Comparison of ENCODE assay signal across 7 cellular contexts in the genomic region with DNA sequence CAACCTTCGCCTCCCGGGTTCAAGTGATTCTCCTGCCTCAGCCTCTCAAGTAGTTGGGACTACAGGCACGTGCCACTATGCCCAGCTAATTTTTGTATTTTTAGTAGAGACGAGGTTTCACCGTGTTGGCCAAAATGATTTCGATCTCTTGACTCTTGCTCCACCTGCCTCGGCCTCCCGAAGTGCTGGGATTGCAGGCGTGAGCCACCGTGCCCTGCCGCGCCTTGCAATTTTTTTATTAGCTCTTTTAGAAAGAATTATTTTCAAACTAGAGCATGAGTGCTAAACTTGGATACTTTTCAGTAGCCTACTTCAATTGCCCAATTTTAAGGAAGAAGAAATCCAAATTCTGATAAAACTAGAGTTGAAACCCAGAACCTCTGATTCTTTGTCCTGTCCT. TPM values are rescaled to one million over a fixed set of nuclear protein-coding genes. Genes with fewer than 3 reads are reported as not detected.
DNase-seq lines count a peak whose midpoint lies in the region; ATAC-seq, FAIRE-seq and TF ChIP-seq lines count a peak whose summit lies in the region.
"Not testable (repeated sequence)": the region's sequence is repeated elsewhere in the genome, so short reads cannot be mapped to it uniquely, and the experiment has no call there.

No MANE protein-coding gene starts in this region.

- CTCF ChIA-PET in CD4-positive, alpha-beta memory T cell (lab: Charles Lee; ENCODE audit: partially characterized antibody) = interaction anchor here (0.7 to 2.3 kb wide), 2 partner anchors 9 to 649 kb away, joined by 5 to 6 read pairs; no protein-coding TSS in a partner anchor
- CTCF ChIA-PET in IMR-90 (lab: Yijun Ruan, JAX); PC-9 (lab: Charles Lee); HepG2 (lab: Yijun Ruan, JAX; ENCODE audit: low intra/inter-chr PET ratio, low total read pairs): not testable (repeated sequence)

- H3K9me1 ChIP-seq in IMR-90 (ENCODE audit: insufficient read depth, low read length) = not testable (repeated sequence)

- H4K5ac ChIP-seq in IMR-90 (ENCODE audit: low read depth, low read length) = not testable (repeated sequence)

- not testable (repeated sequence) for H3K14ac ChIP-seq in IMR-90 (replicated peaks; ENCODE audit: low read depth, low read length)

- not testable (repeated sequence) for H2BK15ac ChIP-seq in IMR-90 (ENCODE audit: low read depth, low read length)

- H3K56ac ChIP-seq in IMR-90 (ENCODE audit: extremely low read depth, insufficient read depth, low read length) = not testable (repeated sequence)

- DNase-seq in CD4-positive, alpha-beta memory T cell; IMR-90; PC-9; HepG2 (ENCODE audit: low spot score); neural crest cell (ENCODE audit: low read depth, low spot score): not testable (repeated sequence)

- H3K4me2 ChIP-seq in IMR-90 (ENCODE audit: low read depth, low read length); PC-9; HepG2 (ENCODE audit: low read depth, low read length): not testable (repeated sequence)

- H3K9me2 ChIP-seq in PC-9 (ENCODE audit: insufficient read depth) = not testable (repeated sequence)

- H4K91ac ChIP-seq in IMR-90 (ENCODE audit: insufficient read depth, low read depth, low read length) = not testable (repeated sequence)

- not testable (repeated sequence) for H4K8ac ChIP-seq in IMR-90 (ENCODE audit: low read depth in 2 of 2, low read length in 2 of 2)

- H3K79me2 ChIP-seq in PC-9 (ENCODE audit: low read depth) (peaks cover 75% of the 10 kb centered on the region), HepG2 (ENCODE audit: insufficient read depth, low read length) (peaks cover 73% of the 10 kb centered on the region)

- intact Hi-C loops in CD4-positive, alpha-beta memory T cell (cut with micrococcal nuclease) = loop anchor here (5.0 kb wide), 1 partner anchor 940 kb away; the partner anchor contains the start of gene MMADHC
- intact Hi-C loops in IMR-90 (cut with micrococcal nuclease) = loop anchor here (5.0 to 10.0 kb wide), 4 partner anchors 135 to 917 kb away; partner anchors contain the start of gene KIF5C
- intact Hi-C loops in PC-9 (cut with micrococcal nuclease; ENCODE audit: unreplicated experiment) = loop anchor here (10.0 kb wide), 3 partner anchors 227 to 623 kb away; partner anchors contain the start of genes KIF5C, MBD5 and ORC4
- intact Hi-C loops in HepG2 (cut with micrococcal nuclease; ENCODE audit: unreplicated experiment) = loop anchor here (10.0 kb wide), 2 partner anchors 803 to 937 kb away; partner anchors contain the start of genes ACVR2A and MMADHC

- TF ChIP-seq EP300 in HepG2 (IDR thresholded peaks at IDR 0.05; ENCODE audit: low read depth in 2 of 2, low read length in 2 of 2); HepG2 (CRISPR knock-in tag; IDR thresholded peaks at IDR 0.05; ENCODE audit: borderline replicate concordance): not testable (repeated sequence)

- not testable (repeated sequence) for H2AFZ ChIP-seq in IMR-90 (replicated peaks; ENCODE audit: low read length, poor library complexity); PC-9; HepG2 (ENCODE audit: low read length)

- not testable (repeated sequence) for H3K27ac ChIP-seq in CD4-positive, alpha-beta memory T cell (ENCODE audit: low read depth, low read length); IMR-90 (ENCODE audit: insufficient read depth, low read length); PC-9; HepG2 (ENCODE audit: extremely low read length, insufficient read depth, low read length)

- in situ Hi-C loops in IMR-90 (cut with MboI; ENCODE audit: low sequenced_read_pairs) = loop anchor here (25.0 kb wide), 2 partner anchors 315 to 665 kb away; no protein-coding TSS in a partner anchor
- in situ Hi-C loops in HepG2 (cut with HindIII; ENCODE audit: extremely low pct_ligation_motif_present, low pct_unique_long_range_greater_than_20kb) = loop anchor here (25.0 kb wide), 1 partner anchor 340 kb away; no protein-coding TSS in a partner anchor

- H3K4me1 ChIP-seq in CD4-positive, alpha-beta memory T cell (ENCODE audit: insufficient read depth, low read length) = peaks cover 75% of the 10 kb centered on the region
- not testable (repeated sequence) for H3K4me1 ChIP-seq in IMR-90 (ENCODE audit: control insufficient read depth, insufficient read depth, low read length); PC-9 (replicated peaks; ENCODE audit: insufficient read depth)
- H3K4me1 ChIP-seq in HepG2 (ENCODE audit: insufficient read depth, low read length) = peaks cover 47% of the 10 kb centered on the region

- not testable (repeated sequence) for H3K9me3 ChIP-seq in CD4-positive, alpha-beta memory T cell (ENCODE audit: control insufficient read depth in 1 of 2, low read length in 2 of 2); IMR-90 (ENCODE audit: control insufficient read depth, insufficient read depth, low read length); PC-9 (ENCODE audit: insufficient read depth, low read depth); HepG2 (ENCODE audit: low read length)

- H3K23ac ChIP-seq in IMR-90 (ENCODE audit: low read depth, low read length) = not testable (repeated sequence)

- not testable (repeated sequence) for ATAC-seq in IMR-90 (ENCODE audit: low read depth); activated T-helper 17 cell treated with anti-CD3 and anti-CD28 coated beads, Interleukin-2, amount 50 U/mL, for 72 hours (replicated peaks); HepG2

- not testable (repeated sequence) for TF ChIP-seq RAD21 in IMR-90 (IDR thresholded peaks at IDR 0.05; ENCODE audit: low read length); HepG2 (CRISPR knock-in tag; IDR thresholded peaks at IDR 0.05)

- H4K20me1 ChIP-seq in IMR-90 (ENCODE audit: insufficient read depth, low read length) (peaks cover 58% of the 10 kb centered on the region), PC-9 (ENCODE audit: insufficient read depth) (peaks cover 68% of the 10 kb centered on the region), HepG2 (ENCODE audit: insufficient read depth, low read length) (peaks cover 43% of the 10 kb centered on the region)

- peaks cover 49 to 72% (median 61%) of the 10 kb centered on the region in 4 donors for H3K4me1 Mint-ChIP-seq in CD4-positive, alpha-beta memory T cell
- H3K4me1 Mint-ChIP-seq in activated T-helper 17 cell treated with anti-CD3 and anti-CD28 coated beads, Interleukin-2, amount 50 U/mL, for 72 hours = peaks cover 47% of the 10 kb centered on the region
- H3K4me1 Mint-ChIP-seq in brain (peaks cover 71% of the 10 kb centered on the region), neural crest cell (peaks cover 48% of the 10 kb centered on the region)

- dilution Hi-C loops in IMR-90 (cut with HindIII; ENCODE audit: low sequenced_read_pairs, unreplicated experiment) = not testable (repeated sequence)

- POLR2A ChIA-PET in CD4-positive, alpha-beta memory T cell (lab: Charles Lee; ENCODE audit: partially characterized antibody) = interaction anchor here (6.7 kb wide), 1 partner anchor 122 kb away, joined by 121 read pairs; no protein-coding TSS in a partner anchor
- POLR2A ChIA-PET in IMR-90 (lab: Charles Lee; ENCODE audit: unreplicated experiment) (interaction anchor here (0.6 kb wide), 1 partner anchor 13 kb away, joined by 3 read pairs; no protein-coding TSS in a partner anchor), HepG2 (lab: Yijun Ruan, JAX) (interaction anchor here (0.7 kb wide), 1 partner anchor 86 kb away, joined by 3 read pairs; no protein-coding TSS in a partner anchor)
- POLR2A ChIA-PET in PC-9 (lab: Charles Lee; ENCODE audit: unreplicated experiment) = not testable (repeated sequence)

- H3F3A ChIP-seq in PC-9 (ENCODE audit: insufficient read depth, low read depth) = peaks cover 11% of the 10 kb centered on the region; the same call in 1 of the 2 replicates

- 100% methylated on average over 5 of the region's 12 CpGs; no CpG with 5 or more reads in 1 of the 2 experiments for WGBS in IMR-90 (ENCODE audit: extremely low coverage in 2 of 2, insufficient read length in 1 of 2), 2 experiments
- WGBS in HepG2 (ENCODE audit: low lambda C conversion rate) = 98% methylated on average over 12 of the region's 12 CpGs

- H2BK20ac ChIP-seq in IMR-90 (ENCODE audit: low read depth, low read length) = not testable (repeated sequence)

- H3K79me1 ChIP-seq in IMR-90 (ENCODE audit: low read depth in 1 of 2, low read length in 2 of 2) = peaks cover 8 to 28% of the 10 kb centered on the region in 2 experiments

- peak overlapping the region in 2 of 7 donors; percentile 20 to 54 for H3K27ac Mint-ChIP-seq in CD4-positive, alpha-beta memory T cell
- H3K27ac Mint-ChIP-seq in activated T-helper 17 cell treated with anti-CD3 and anti-CD28 coated beads, Interleukin-2, amount 50 U/mL, for 72 hours; brain; neural crest cell (ENCODE audit: unreplicated experiment): not testable (repeated sequence)

- H2AK5ac ChIP-seq in IMR-90 (ENCODE audit: low read depth, low read length) = not testable (repeated sequence)

- not testable (repeated sequence) for H3K9me3 Mint-ChIP-seq in CD4-positive, alpha-beta memory T cell; activated T-helper 17 cell treated with anti-CD3 and anti-CD28 coated beads, Interleukin-2, amount 50 U/mL, for 72 hours; brain; neural crest cell

- TF ChIP-seq CTCF in IMR-90 (conservative IDR thresholded peaks at IDR 0.05; ENCODE audit: low read depth, low read length); PC-9 (conservative IDR thresholded peaks at IDR 0.05); brain (conservative IDR thresholded peaks at IDR 0.05); HepG2 (CRISPR knock-in tag; IDR thresholded peaks at IDR 0.05); neural crest cell (conservative IDR thresholded peaks at IDR 0.05): not testable (repeated sequence)

- TF ChIP-seq POLR2A in IMR-90 (IDR thresholded peaks at IDR 0.05; ENCODE audit: low read depth, low read length); HepG2 (IDR thresholded peaks at IDR 0.05; ENCODE audit: insufficient read depth in 1 of 2, low read depth in 2 of 2, low read length in 2 of 2): not testable (repeated sequence)

- H3K27me3 ChIP-seq in CD4-positive, alpha-beta memory T cell (ENCODE audit: insufficient read depth, low read length); IMR-90 (ENCODE audit: control insufficient read depth, insufficient read depth, low read length); PC-9 (ENCODE audit: insufficient read depth, low read depth); HepG2 (ENCODE audit: control insufficient read depth in 1 of 2, insufficient read depth in 2 of 2, low read length in 2 of 2): not testable (repeated sequence)

- H3K9ac ChIP-seq in IMR-90 (ENCODE audit: low read depth, low read length); HepG2 (ENCODE audit: insufficient read depth, low read depth, low read length): not testable (repeated sequence)

- H3K4ac ChIP-seq in IMR-90 (ENCODE audit: low read depth, low read length) = not testable (repeated sequence)

- peaks cover 5 to 22% of the 10 kb centered on the region in 2 donors for H3K36me3 Mint-ChIP-seq in CD4-positive, alpha-beta memory T cell
- peaks cover 24% of the 10 kb centered on the region for H3K36me3 Mint-ChIP-seq in activated T-helper 17 cell treated with anti-CD3 and anti-CD28 coated beads, Interleukin-2, amount 50 U/mL, for 72 hours (ENCODE audit: low read depth)
- peaks cover 14% of the 10 kb centered on the region for H3K36me3 Mint-ChIP-seq in brain
- H3K36me3 Mint-ChIP-seq in neural crest cell (ENCODE audit: low read depth) = not testable (repeated sequence)

- H3K27me3 Mint-ChIP-seq in CD4-positive, alpha-beta memory T cell; activated T-helper 17 cell treated with anti-CD3 and anti-CD28 coated beads, Interleukin-2, amount 50 U/mL, for 72 hours: not testable (repeated sequence)
- H3K27me3 Mint-ChIP-seq in brain = peaks cover 25% of the 10 kb centered on the region
- peaks cover 14% of the 10 kb centered on the region for H3K27me3 Mint-ChIP-seq in neural crest cell (ENCODE audit: low read depth)

- not testable (repeated sequence) for H3K36me3 ChIP-seq in CD4-positive, alpha-beta memory T cell (ENCODE audit: insufficient read depth, low read length); IMR-90 (ENCODE audit: control insufficient read depth, insufficient read depth, low read length); PC-9 (ENCODE audit: low read depth); HepG2 (replicated peaks in 1 of 2; ENCODE audit: control insufficient read depth in 1 of 2, insufficient read depth in 2 of 2, low read length in 2 of 2)

- H2BK120ac ChIP-seq in IMR-90 (ENCODE audit: low read depth, low read length) = not testable (repeated sequence)

- not testable (repeated sequence) for H3K18ac ChIP-seq in IMR-90 (ENCODE audit: low read depth, low read length)

- TSS peak; percentile 18 for BruUV-seq in IMR-90 (replicated peaks; lab: Mats Ljungman, UMichigan)
- TSS peak; percentile 1 for BruUV-seq in PC-9 (replicated peaks; lab: Mats Ljungman, UMichigan)
- BruUV-seq in HepG2 (replicated peaks; lab: Mats Ljungman, UMichigan) = TSS peak; percentile 5

- H3K4me3 ChIP-seq in CD4-positive, alpha-beta memory T cell (ENCODE audit: low read length in 2 of 2); IMR-90 (ENCODE audit: insufficient read depth, low read depth, low read length); PC-9; HepG2 (replicated peaks in 1 of 3; ENCODE audit: insufficient read depth in 1 of 3, low read depth in 2 of 3, low read length in 3 of 3): not testable (repeated sequence)

- H3K4me3 Mint-ChIP-seq in CD4-positive, alpha-beta memory T cell = peak overlapping the region in 5 of 8 donors; percentile 18 to 64 (median 38)
- H3K4me3 Mint-ChIP-seq in activated T-helper 17 cell treated with anti-CD3 and anti-CD28 coated beads, Interleukin-2, amount 50 U/mL, for 72 hours = peak overlapping the region; percentile 5
- peak overlapping the region; percentile 32 to 71 (median 58) for H3K4me3 Mint-ChIP-seq in brain
- H3K4me3 Mint-ChIP-seq in neural crest cell = peak overlapping the region; percentile 61

- not testable (repeated sequence) for H2AK9ac ChIP-seq in IMR-90 (replicated peaks; ENCODE audit: low read depth, low read length, poor library complexity)

- FAIRE-seq in HepG2 (lab: Jason Lieb, UNC) = not testable (repeated sequence)

- H2BK5ac ChIP-seq in IMR-90 (ENCODE audit: low read depth, low read length, poor library complexity, severe bottlenecking) = not testable (repeated sequence)

RNA-seq across cellular contexts. Expression of gene EPC2, which starts 3.2 kb away (rescaled TPM):
- 10 to 100 TPM; 70.9 to 77.9 TPM for total RNA-seq in CD4-positive, alpha-beta memory T cell
- 1 to 10 TPM; 1.4 to 3.8 TPM for polyA plus RNA-seq in CD4-positive, alpha-beta memory T cell
- 22.6 and 26.1 TPM in 2 replicates for total RNA-seq in IMR-90 (2012; rRNA removed)
- polyA plus RNA-seq in IMR-90 (2012; rRNA removed) = 10.6 and 11.4 TPM in 2 replicates
- polyA plus RNA-seq in IMR-90 (2012; cell fraction: cytosol; rRNA removed) = 1.1 and 2.7 TPM in 2 replicates
- 2.8 and 14.8 TPM in 2 replicates for polyA plus RNA-seq in IMR-90 (2012; cell fraction: nucleus; rRNA removed; ENCODE audit: low replicate concordance)
- total RNA-seq in PC-9 (2021) = 15.8 and 29.8 TPM in 2 replicates
- total RNA-seq in activated T-helper 17 cell treated with anti-CD3 and anti-CD28 coated beads, Interleukin-2, amount 50 U/mL, for 72 hours = 10 to 100 TPM; 22.5 to 25.7 TPM
- polyA plus RNA-seq in brain (ENCODE audit: insufficient read depth, low read depth, low replicate concordance) = 17.7 TPM
- 22.0 and 24.2 TPM in 2 replicates for total RNA-seq in HepG2 (2016; rRNA removed; fragmentation: Illumina TruSeq; extraction: Trizol)
- 6.5 and 8.3 TPM in 2 replicates for total RNA-seq in HepG2 (2016; cell fraction: cytosol; rRNA removed; fragmentation: Illumina TruSeq; extraction: Trizol; ENCODE audit: low read depth)
- 21.5 and 24.1 TPM in 2 replicates for total RNA-seq in HepG2 (2016; cell fraction: insoluble cytoplasmic fraction; rRNA removed; fragmentation: Illumina TruSeq; extraction: Trizol)
- total RNA-seq in HepG2 (2016; cell fraction: membrane; rRNA removed; fragmentation: Illumina TruSeq; extraction: Trizol) = 19.1 and 21.6 TPM in 2 replicates
- 39.0 and 41.4 TPM in 2 replicates for total RNA-seq in HepG2 (2016; cell fraction: nucleus; rRNA removed; fragmentation: Illumina TruSeq; extraction: Trizol)
- 19.3 and 20.5 TPM in 2 replicates for polyA plus RNA-seq in HepG2 (2011; rRNA removed)
- 10.4 and 16.7 TPM in 2 replicates for polyA plus RNA-seq in HepG2 (2011; cell fraction: cytosol; rRNA removed)
- 10.3 and 12.5 TPM in 2 replicates for polyA plus RNA-seq in HepG2 (2011; cell fraction: nucleus; rRNA removed)
- 18.8 and 21.7 TPM in 2 replicates for polyA plus RNA-seq in HepG2 (2012)
- 3.8 and 4.5 TPM in 2 replicates for polyA plus RNA-seq in HepG2 (2016; cell fraction: cytosol; fragmentation: Illumina TruSeq; extraction: Trizol; ENCODE audit: low read depth)
- polyA plus RNA-seq in HepG2 (2016; cell fraction: insoluble cytoplasmic fraction; fragmentation: Illumina TruSeq; extraction: Trizol; ENCODE audit: low read depth) = 23.9 and 24.6 TPM in 2 replicates
- 12.6 and 14.5 TPM in 2 replicates for polyA plus RNA-seq in HepG2 (2016; cell fraction: membrane; fragmentation: Illumina TruSeq; extraction: Trizol; ENCODE audit: low read depth)
- 24.7 and 25.2 TPM in 2 replicates for polyA plus RNA-seq in HepG2 (2016; cell fraction: nucleus; fragmentation: Illumina TruSeq; extraction: Trizol; ENCODE audit: insufficient read depth, low read depth)
- polyA minus RNA-seq in HepG2 (2011; rRNA and poly(A)+ RNA removed; ENCODE audit: low replicate concordance) = 21.3 and 22.4 TPM in 2 replicates
- polyA minus RNA-seq in HepG2 (2011; cell fraction: cytosol; rRNA and poly(A)+ RNA removed) = 16.2 and 18.2 TPM in 2 replicates
- polyA minus RNA-seq in HepG2 (2011; cell fraction: nucleus; rRNA and poly(A)+ RNA removed) = 124 and 162 TPM in 2 replicates
- 31.6 and 35.3 TPM in 2 replicates for total RNA-seq in neural crest cell

Comparison
In these comparisons a context has a peak if more than half of its experiments do, and no peak if none do; other contexts are left out.
1. H3K4me3 Mint-ChIP-seq: peak in every context shown above with its lines; median percentile 61 in neural crest cell; 58 in brain; 38 in CD4-positive, alpha-beta memory T cell; 5 in activated T-helper 17 cell treated with anti-CD3 and anti-CD28 coated beads, Interleukin-2, amount 50 U/mL, for 72 hours.